In the genomic region with DNA sequence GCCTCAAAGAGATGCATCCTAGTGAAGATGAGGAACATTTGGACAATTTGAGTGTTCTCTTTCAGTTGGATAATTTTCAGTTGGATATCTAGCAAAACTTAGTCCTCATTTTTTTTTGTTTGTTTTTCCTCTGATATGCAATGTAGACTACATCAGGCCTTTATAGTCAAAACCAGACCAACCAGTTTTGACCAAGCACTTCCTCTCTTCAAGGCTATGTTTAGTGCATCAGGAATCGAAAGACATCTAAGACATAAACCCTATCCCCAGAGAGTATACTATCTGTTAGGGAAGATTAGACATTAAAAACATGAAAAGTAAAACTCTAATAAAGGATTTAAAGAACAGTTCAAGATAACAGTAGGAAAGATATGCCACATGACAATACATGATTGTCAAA, we compare ENCODE assay signal across 20 cellular contexts.
"Had no signal": no experiment of that assay in that cellular context is flagged by ENCODE, and none has a peak within 500 bp of the region (broad histone marks: within the 10 kb centered on the region; RNA-seq: fewer than 3 reads in every experiment).

No MANE protein-coding gene starts in this region.

- H3K4me3 ChIP-seq: body of pancreas, left ventricle myocardium inferior, ovary, psoas muscle, right atrium auricular region, thyroid gland had no signal

- H3K9me3 ChIP-seq: ovary, thyroid gland had no signal

- H3K27ac ChIP-seq: body of pancreas, left ventricle myocardium inferior, ovary, psoas muscle, right atrium auricular region, thyroid gland had no signal

- ATAC-seq: activated CD8-positive, alpha-beta T cell treated with anti-CD3 and anti-CD28 coated beads, Interleukin-2, amount 10 ng/mL, durations not matched to agents 7 days and 5 days; body of pancreas; natural killer cell treated with Interleukin-12 subunit alpha and Interleukin-12 subunit beta and Interleukin-15 and Interleukin-18, amount 100 ng/mL, for 72 hours; psoas muscle had no signal

- H3K36me3 ChIP-seq: ovary, right atrium auricular region, thyroid gland had no signal

- H3K4me1 ChIP-seq: body of pancreas, left ventricle myocardium inferior, psoas muscle, right atrium auricular region, thyroid gland had no signal

- H3K27me3 ChIP-seq: body of pancreas, ovary, right atrium auricular region, thyroid gland had no signal

- DNase-seq: activated CD4-positive, alpha-beta T cell treated with anti-CD3 and anti-CD28 coated beads for 1 hour; activated CD4-positive, alpha-beta T cell treated with anti-CD3 and anti-CD28 coated beads, Interleukin-2, amount 50 U/mL, for 1 hour; activated CD8-positive, alpha-beta T cell treated with anti-CD3 and anti-CD28 coated beads, Interleukin-2, amount 10 ng/mL, durations not matched to agents 7 days and 5 days; activated gamma-delta T cell; anterior cingulate cortex; body of pancreas; hippocampal formation; kidney glomerular epithelial cell; left ventricle myocardium inferior; ovary; psoas muscle; stimulated activated CD4-positive, alpha-beta T cell treated with anti-CD3 and anti-CD28 coated beads, Interleukin-12 subunit alpha, Interleukin-12 subunit beta, amount 100 ng/mL, for 4 hours; stimulated activated CD4-positive, alpha-beta T cell treated with anti-CD3 and anti-CD28 coated beads, Interleukin-4, amount 100 ng/mL, for 4 hours; substantia nigra; thyroid gland had no signal

- FAIRE-seq: endometrium, frontal cortex, TTC549 had no signal
